In genomic region chr15:52417501-52417900, GRCh38 we compare ENCODE assay signal across 15 cellular contexts.
DNase-seq lines count a peak whose midpoint lies in the region; ATAC-seq and TF ChIP-seq lines count a peak whose summit lies in the region.
"Had no signal": no experiment of that assay in that cellular context is flagged by ENCODE, and none has a peak within 500 bp of the region (broad histone marks: within the 10 kb centered on the region; RNA-seq: fewer than 3 reads in every experiment).

No MANE protein-coding gene starts in this region.

- no peak overlapping the region for H4K91ac ChIP-seq in mesenchymal stem cell (ENCODE audit: low read length)

- no peak overlapping the region for H3K18ac ChIP-seq in mesenchymal stem cell (ENCODE audit: low read depth in 1 of 2, low read length in 2 of 2)

- H3K14ac ChIP-seq in mesenchymal stem cell (ENCODE audit: low read length in 2 of 2): no peak overlapping the region

- no peaks in the 10 kb centered on the region for H3K36me3 Mint-ChIP-seq in activated naive CD4-positive, alpha-beta T cell treated with anti-CD3 and anti-CD28 coated beads, Interleukin-2, amount 50 U/mL, for 72 hours

- H3K4me3 ChIP-seq in BE2C (ENCODE audit: low read depth, low read length) (no peak overlapping the region), cardiac fibroblast (replicated peaks in 1 of 2; ENCODE audit: low read depth in 2 of 2, low read length in 2 of 2) (no peak overlapping the region), mesenchymal stem cell (ENCODE audit: insufficient read depth in 1 of 2, low read depth in 1 of 2, low read length in 2 of 2) (no peak overlapping the region)
- H3K4me3 ChIP-seq: prostate gland, SK-N-MC had no signal

- no peaks in the 10 kb centered on the region for H3K27me3 ChIP-seq in BE2C
- no peaks in the 10 kb centered on the region for H3K27me3 ChIP-seq in mesenchymal stem cell (ENCODE audit: control insufficient read depth in 1 of 2, insufficient read depth in 1 of 2, low read length in 2 of 2)

- no peak overlapping the region for H2AFZ ChIP-seq in mesenchymal stem cell (ENCODE audit: low read depth, low read length)

- no peaks in the 10 kb centered on the region for H3K9me3 Mint-ChIP-seq in activated naive CD4-positive, alpha-beta T cell treated with anti-CD3 and anti-CD28 coated beads, Interleukin-2, amount 50 U/mL, for 72 hours
- H3K9me3 Mint-ChIP-seq: activated CD4-positive, alpha-beta T cell treated with anti-CD3 and anti-CD28 coated beads, Interleukin-2, amount 10 ng/mL, durations not matched to agents 24 days and 14 days had no signal

- H2AK5ac ChIP-seq in mesenchymal stem cell (ENCODE audit: low read length, severe bottlenecking): no peak overlapping the region

- ATAC-seq in activated naive CD4-positive, alpha-beta T cell treated with anti-CD3 and anti-CD28 coated beads, Interleukin-2, amount 50 U/mL, for 72 hours: no peak

- H3K36me3 ChIP-seq in BE2C: no peaks in the 10 kb centered on the region
- H3K36me3 ChIP-seq in mesenchymal stem cell (ENCODE audit: control insufficient read depth in 1 of 2, insufficient read depth in 2 of 2, low read depth in 1 of 2, low read length in 2 of 2): peaks cover 3 to 34% of the 10 kb centered on the region in 2 experiments
- H3K36me3 ChIP-seq: prostate gland had no signal

- 83% methylated on average over 1 of the region's 3 CpGs for WGBS in mesenchymal stem cell

- no peak overlapping the region for H2BK12ac ChIP-seq in mesenchymal stem cell (ENCODE audit: low read length in 2 of 2)

- peaks cover 25% of the 10 kb centered on the region for H3K4me1 ChIP-seq in BE2C
- H3K4me1 ChIP-seq in mesenchymal stem cell (ENCODE audit: control insufficient read depth, insufficient read depth, low read depth, low read length): peaks cover 2% of the 10 kb centered on the region
- H3K4me1 ChIP-seq: prostate gland had no signal

- no peak overlapping the region for H3K4me2 ChIP-seq in mesenchymal stem cell (ENCODE audit: low read length, poor library complexity, severe bottlenecking)

- DNase-seq in BE2C (peak; percentile 62), HT1080 (ENCODE audit: low read depth) (peak; percentile 82), cardiac fibroblast (ENCODE audit: low read depth in 2 of 2) (peak; percentile 68 to 72), mesenchymal stem cell (peak; percentile 60), dedifferentiated amniotic fluid mesenchymal stem cell (ENCODE audit: extremely low spot score) (no peak), NCI-H345 treated with DMSO at 0.1 percent for 48 hours (lab: John Stamatoyannopoulos, UW; ENCODE audit: unreplicated experiment) (no peak), DMS53 (lab: John Stamatoyannopoulos, UW) (no peak)
- no peak for DNase-seq in activated naive CD4-positive, alpha-beta T cell treated with anti-CD3 and anti-CD28 coated beads, Interleukin-2, amount 50 U/mL, for 72 hours (ENCODE audit: low spot score in 2 of 2)
- DNase-seq: activated CD4-positive, alpha-beta T cell treated with anti-CD3 and anti-CD28 coated beads, Interleukin-2, amount 10 ng/mL, durations not matched to agents 24 days and 14 days; NCI-H1436 treated with DMSO at 0.1 percent for 48 hours; NCI-H446 treated with DMSO at 0.1 percent for 48 hours; substantia nigra had no signal

- H3K79me1 ChIP-seq in mesenchymal stem cell (replicated peaks; ENCODE audit: low read length, poor library complexity, severe bottlenecking): peaks cover 1% of the 10 kb centered on the region

- TF ChIP-seq CTCF in BE2C (IDR thresholded peaks at IDR 0.05; ENCODE audit: low read depth, low read length): no peak
- TF ChIP-seq CTCF in cardiac fibroblast (IDR thresholded peaks at IDR 0.05; ENCODE audit: low read depth, low read length): no peak

- H4K8ac ChIP-seq in mesenchymal stem cell (ENCODE audit: low read length): no peak overlapping the region

- H3K9me3 ChIP-seq in BE2C (no peaks in the 10 kb centered on the region), mesenchymal stem cell (ENCODE audit: control insufficient read depth, low read length) (peaks cover 3% of the 10 kb centered on the region)
- H3K9me3 ChIP-seq: prostate gland had no signal

- H3K27ac ChIP-seq in mesenchymal stem cell (ENCODE audit: low read length, poor library complexity, severe bottlenecking): no peak overlapping the region
- H3K27ac ChIP-seq: HL-60, prostate gland, SK-N-MC had no signal

- H3K9ac ChIP-seq in mesenchymal stem cell (ENCODE audit: low read length): no peak overlapping the region

- H3K23ac ChIP-seq in mesenchymal stem cell (ENCODE audit: low read length in 2 of 2): no peak overlapping the region

- H2BK15ac ChIP-seq in mesenchymal stem cell (ENCODE audit: low read depth, poor library complexity, severe bottlenecking): no peak overlapping the region

- H2BK5ac ChIP-seq in mesenchymal stem cell (ENCODE audit: low read depth, low read length, poor library complexity, severe bottlenecking): no peak overlapping the region

- H3K4ac ChIP-seq in mesenchymal stem cell (ENCODE audit: low read depth in 1 of 2, low read length in 2 of 2): no peak overlapping the region

- H2BK120ac ChIP-seq in mesenchymal stem cell (ENCODE audit: low read depth, low read length): no peak overlapping the region

- H3K27ac Mint-ChIP-seq in activated naive CD4-positive, alpha-beta T cell treated with anti-CD3 and anti-CD28 coated beads, Interleukin-2, amount 50 U/mL, for 72 hours: no peak overlapping the region
- H3K27ac Mint-ChIP-seq: activated CD4-positive, alpha-beta T cell treated with anti-CD3 and anti-CD28 coated beads, Interleukin-2, amount 10 ng/mL, durations not matched to agents 24 days and 14 days had no signal

Comparison
In these comparisons a context has a peak if more than half of its experiments do, and no peak if none do; other contexts are left out.
1. DNase-seq: peak in BE2C (single experiment), HT1080 (single experiment), cardiac fibroblast (2 of 2) and mesenchymal stem cell (single experiment); none in activated naive CD4-positive, alpha-beta T cell treated with anti-CD3 and anti-CD28 coated beads, Interleukin-2, amount 50 U/mL, for 72 hours (0 of 2), dedifferentiated amniotic fluid mesenchymal stem cell (single experiment), NCI-H345 treated with DMSO at 0.1 percent for 48 hours (single experiment) and DMS53 (single experiment).